ENCODE assay signal across 14 cellular contexts in the genomic region with DNA sequence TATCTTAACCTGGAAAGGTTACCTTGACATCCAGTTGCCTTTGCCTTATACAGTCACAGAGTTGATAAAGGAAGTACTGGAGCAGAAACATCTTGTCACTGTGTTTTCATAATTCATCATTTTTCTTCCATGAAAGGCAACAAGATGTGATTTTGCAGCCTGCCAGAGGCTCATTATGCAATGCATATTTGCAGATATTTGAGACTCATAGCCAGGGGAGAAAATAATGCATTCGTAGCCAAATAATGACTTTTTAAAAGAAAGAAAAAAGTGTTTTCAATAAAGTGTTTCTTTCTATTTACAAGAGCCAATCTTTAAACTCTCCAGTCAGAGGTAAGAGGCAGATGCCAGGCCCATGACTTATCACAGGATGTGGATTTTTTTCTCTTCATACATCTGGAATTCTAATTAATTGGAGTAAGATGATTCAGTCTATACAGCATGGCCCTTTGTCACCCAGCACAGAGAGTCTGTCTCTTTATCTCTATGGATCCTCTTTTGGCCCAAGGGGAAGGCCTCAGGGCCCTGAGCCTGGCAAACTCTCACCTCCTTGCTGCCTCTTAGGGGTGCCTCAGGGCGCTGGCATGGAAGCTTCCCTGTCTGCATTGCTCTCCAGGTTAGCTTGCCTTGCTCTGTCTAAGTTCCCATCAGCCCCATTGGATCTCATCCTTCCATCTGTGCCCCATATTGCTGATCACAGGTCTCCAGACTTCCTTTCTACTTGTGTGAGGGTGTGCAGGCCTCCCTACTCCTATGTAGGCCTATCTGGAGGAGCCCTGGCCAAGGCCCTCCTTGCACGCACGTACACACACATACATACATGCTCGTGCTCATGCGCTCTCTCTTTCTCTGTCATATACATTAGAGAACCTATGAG.
DNase-seq lines count a peak whose midpoint lies in the region; ATAC-seq and TF ChIP-seq lines count a peak whose summit lies in the region.
"Had no signal": no experiment of that assay in that cellular context is flagged by ENCODE, and none has a peak within 500 bp of the region (broad histone marks: within the 10 kb centered on the region; RNA-seq: fewer than 3 reads in every experiment).

No MANE protein-coding gene starts in this region.

- no peak overlapping the region for H3K4me3 ChIP-seq in BJ (ENCODE audit: low read depth, low read length)
- H3K4me3 ChIP-seq in fibroblast of mammary gland (ENCODE audit: control insufficient read depth, low read depth, low read length): no peak overlapping the region
- H3K4me3 ChIP-seq in prostate gland: no peak overlapping the region

- no peak for TF ChIP-seq CTCF in BJ (IDR thresholded peaks at IDR 0.05; ENCODE audit: insufficient read depth, low read depth, low read length)
- TF ChIP-seq CTCF in fibroblast of mammary gland (conservative IDR thresholded peaks at IDR 0.05; ENCODE audit: control insufficient read depth, insufficient read depth, low read depth, low read length): no peak
- no peak for TF ChIP-seq CTCF in prostate gland (IDR thresholded peaks at IDR 0.05)

- no peak overlapping the region for H3K27ac Mint-ChIP-seq in activated CD4-positive, alpha-beta T cell treated with anti-CD3 and anti-CD28 coated beads for 36 hours
- H3K27ac Mint-ChIP-seq: CD4-positive, alpha-beta memory T cell; dendritic cell treated with granulocyte-macrophage colony-stimulating factor and Interleukin-4, amounts not matched to agents 40 ng/mL and 50 ng/mL, for 4 days; T-helper 1 cell treated with Interleukin-12 subunit alpha and Interleukin-12 subunit beta and Interleukin-4 antibody, amounts not matched to agents 30 μg/mL and 1 μg/mL, for 36 hours had no signal

- ATAC-seq in HG03378 (IDR thresholded peaks at IDR 0.05; ENCODE audit: unreplicated experiment): no peak
- no peak for ATAC-seq in activated CD4-positive, alpha-beta T cell treated with anti-CD3 and anti-CD28 coated beads for 36 hours

- H3K27me3 ChIP-seq in BJ (ENCODE audit: control insufficient read depth, insufficient read depth, low read length) (no peaks in the 10 kb centered on the region), prostate gland (replicated peaks; ENCODE audit: insufficient read depth) (no peaks in the 10 kb centered on the region)

- CTCF ChIA-PET in BJ (lab: Yijun Ruan, JAX): no interaction called here
- CTCF ChIA-PET in activated CD4-positive, alpha-beta T cell treated with anti-CD3 and anti-CD28 coated beads for 36 hours (lab: Charles Lee): interaction anchor here (0.7 kb wide), 2 partner anchors 36 to 81 kb away, joined by 3 to 4 read pairs; no protein-coding TSS in a partner anchor

- 85% methylated on average over 6 of the region's 6 CpGs for whole genome bisulfite sequencing in prostate gland

- no peak overlapping the region for H3K4me3 Mint-ChIP-seq in activated CD4-positive, alpha-beta T cell treated with anti-CD3 and anti-CD28 coated beads for 36 hours
- H3K4me3 Mint-ChIP-seq: CD4-positive, alpha-beta memory T cell; dendritic cell treated with granulocyte-macrophage colony-stimulating factor and Interleukin-4, amounts not matched to agents 40 ng/mL and 50 ng/mL, for 4 days; T-helper 1 cell treated with Interleukin-12 subunit alpha and Interleukin-12 subunit beta and Interleukin-4 antibody, amounts not matched to agents 30 μg/mL and 1 μg/mL, for 36 hours had no signal

- in situ Hi-C loops in SK-MEL-5 (cut with HindIII; ENCODE audit: low pct_unique_long_range_greater_than_20kb, low sequenced_read_pairs): no loop called here

- DNase-seq in BJ (ENCODE audit: low read depth): peak; percentile 78
- DNase-seq in SK-MEL-5 (ENCODE audit: low read depth, low spot score): peak; percentile 9
- peak; percentile 81 for DNase-seq in fibroblast of mammary gland (ENCODE audit: low read depth)
- no peak for DNase-seq in prostate gland (ENCODE audit: low spot score)
- no peak for DNase-seq in substantia nigra (lab: John Stamatoyannopoulos, UW)
- no peak for DNase-seq in activated CD4-positive, alpha-beta T cell treated with anti-CD3 and anti-CD28 coated beads for 36 hours
- DNase-seq in stimulated activated CD4-positive, alpha-beta T cell treated with anti-CD3 and anti-CD28 coated beads, Interleukin-15, amount 100 ng/mL, for 24 hours: no peak
- DNase-seq: CD4-positive, alpha-beta memory T cell; Karpas-422; kidney; NCI-H345 had no signal

- no peaks in the 10 kb centered on the region for H3K9me3 ChIP-seq in prostate gland

- no peaks in the 10 kb centered on the region for H3K9me3 Mint-ChIP-seq in activated CD4-positive, alpha-beta T cell treated with anti-CD3 and anti-CD28 coated beads for 36 hours (ENCODE audit: low read depth)
- H3K9me3 Mint-ChIP-seq: dendritic cell treated with granulocyte-macrophage colony-stimulating factor and Interleukin-4, amounts not matched to agents 40 ng/mL and 50 ng/mL, for 4 days; T-helper 1 cell treated with Interleukin-12 subunit alpha and Interleukin-12 subunit beta and Interleukin-4 antibody, amounts not matched to agents 30 μg/mL and 1 μg/mL, for 36 hours had no signal

- no peaks in the 10 kb centered on the region for H3K4me1 Mint-ChIP-seq in activated CD4-positive, alpha-beta T cell treated with anti-CD3 and anti-CD28 coated beads for 36 hours
- H3K4me1 Mint-ChIP-seq: CD4-positive, alpha-beta memory T cell had no signal

- H3K27ac ChIP-seq in prostate gland: peak overlapping the region; percentile 65 to 75
- H3K27ac ChIP-seq in substantia nigra (ENCODE audit: low read depth, low read length, poor library complexity, severe bottlenecking): no peak overlapping the region

- H3K36me3 ChIP-seq in BJ (ENCODE audit: control insufficient read depth, insufficient read depth, low read length) (no peaks in the 10 kb centered on the region), prostate gland (no peaks in the 10 kb centered on the region)

- no peaks in the 10 kb centered on the region for H3K36me3 Mint-ChIP-seq in activated CD4-positive, alpha-beta T cell treated with anti-CD3 and anti-CD28 coated beads for 36 hours (ENCODE audit: low read depth)
- H3K36me3 Mint-ChIP-seq: CD4-positive, alpha-beta memory T cell had no signal

- H3K4me1 ChIP-seq in prostate gland (replicated peaks): no peaks in the 10 kb centered on the region

- intact Hi-C loops in prostate gland (cut with DNase I): loop anchor here (5.0 kb wide), 1 partner anchor 111 kb away; no protein-coding TSS in a partner anchor
- intact Hi-C loops in activated CD4-positive, alpha-beta T cell treated with anti-CD3 and anti-CD28 coated beads for 36 hours (cut with DNase I, micrococcal nuclease): no loop called here

- no peak for TF ChIP-seq POLR2A in prostate gland (IDR thresholded peaks at IDR 0.05)

- POLR2A ChIA-PET in BJ (lab: Charles Lee): interaction anchor here (0.5 kb wide), 1 partner anchor 90 kb away, joined by 3 read pairs; no protein-coding TSS in a partner anchor
- POLR2A ChIA-PET in activated CD4-positive, alpha-beta T cell treated with anti-CD3 and anti-CD28 coated beads for 36 hours (lab: Charles Lee): no interaction called here

- no peaks in the 10 kb centered on the region for H3K27me3 Mint-ChIP-seq in activated CD4-positive, alpha-beta T cell treated with anti-CD3 and anti-CD28 coated beads for 36 hours
- H3K27me3 Mint-ChIP-seq: dendritic cell treated with granulocyte-macrophage colony-stimulating factor and Interleukin-4, amounts not matched to agents 40 ng/mL and 50 ng/mL, for 4 days had no signal

Comparison
In these comparisons a context has a peak if more than half of its experiments do, and no peak if none do; other contexts are left out.
1. DNase-seq: peak in BJ (single experiment), SK-MEL-5 (single experiment) and fibroblast of mammary gland (single experiment); none in prostate gland (single experiment), substantia nigra (0 of 49), activated CD4-positive, alpha-beta T cell treated with anti-CD3 and anti-CD28 coated beads for 36 hours (single experiment) and stimulated activated CD4-positive, alpha-beta T cell treated with anti-CD3 and anti-CD28 coated beads, Interleukin-15, amount 100 ng/mL, for 24 hours (single experiment).